Comparison of ENCODE assay signal across 1 cellular context in the genomic region with DNA sequence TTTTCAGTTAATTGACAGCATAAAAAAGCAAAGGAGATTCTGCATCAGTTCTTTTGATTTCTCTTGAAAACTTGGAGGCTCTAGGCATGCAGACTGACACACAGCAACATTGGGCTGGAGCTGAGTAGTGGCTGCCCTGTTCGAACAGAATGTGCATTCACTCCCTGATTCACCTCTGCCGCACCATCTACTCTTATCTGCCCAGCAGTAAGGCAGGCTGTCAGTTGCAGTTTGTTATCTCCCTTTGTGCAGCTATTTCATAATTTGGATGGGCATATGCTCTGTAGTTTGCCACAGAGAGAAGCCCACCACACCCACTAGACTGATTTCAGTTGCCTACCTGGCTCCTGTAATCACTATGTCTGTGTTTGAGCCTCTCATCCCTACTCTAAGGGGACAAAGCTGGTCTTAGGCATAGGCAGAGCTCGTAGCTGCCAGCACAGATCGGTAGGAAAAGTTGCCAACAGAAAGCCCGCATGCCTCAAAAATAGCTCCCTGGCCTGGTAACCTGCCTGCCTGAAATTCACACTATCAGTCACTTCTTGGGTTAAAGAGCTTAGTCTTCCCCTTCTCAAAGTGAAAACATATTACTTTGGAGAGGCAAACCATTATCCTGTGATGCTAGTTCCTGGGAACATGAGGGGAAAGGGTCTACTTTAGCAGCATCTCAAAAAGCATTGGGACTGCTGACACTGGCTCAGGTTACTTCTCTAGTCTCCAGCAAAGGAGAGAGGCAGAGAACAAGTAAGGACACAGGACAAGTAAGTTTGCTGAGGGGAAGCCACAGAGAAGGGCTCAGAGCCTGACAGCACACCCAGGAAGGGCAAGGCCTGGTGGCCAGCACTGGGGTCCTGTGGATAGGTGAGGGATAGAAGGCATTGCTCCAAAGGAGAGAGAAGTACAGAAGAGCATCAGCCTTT.
TF ChIP-seq lines count a peak whose summit lies in the region.

No MANE protein-coding gene starts in this region.

TF ChIP-seq in K562, 482 proteins besides CTCF, POLR2A, EP300 and RAD21 (continued from another document):
- TF ChIP-seq, protein P1, sequence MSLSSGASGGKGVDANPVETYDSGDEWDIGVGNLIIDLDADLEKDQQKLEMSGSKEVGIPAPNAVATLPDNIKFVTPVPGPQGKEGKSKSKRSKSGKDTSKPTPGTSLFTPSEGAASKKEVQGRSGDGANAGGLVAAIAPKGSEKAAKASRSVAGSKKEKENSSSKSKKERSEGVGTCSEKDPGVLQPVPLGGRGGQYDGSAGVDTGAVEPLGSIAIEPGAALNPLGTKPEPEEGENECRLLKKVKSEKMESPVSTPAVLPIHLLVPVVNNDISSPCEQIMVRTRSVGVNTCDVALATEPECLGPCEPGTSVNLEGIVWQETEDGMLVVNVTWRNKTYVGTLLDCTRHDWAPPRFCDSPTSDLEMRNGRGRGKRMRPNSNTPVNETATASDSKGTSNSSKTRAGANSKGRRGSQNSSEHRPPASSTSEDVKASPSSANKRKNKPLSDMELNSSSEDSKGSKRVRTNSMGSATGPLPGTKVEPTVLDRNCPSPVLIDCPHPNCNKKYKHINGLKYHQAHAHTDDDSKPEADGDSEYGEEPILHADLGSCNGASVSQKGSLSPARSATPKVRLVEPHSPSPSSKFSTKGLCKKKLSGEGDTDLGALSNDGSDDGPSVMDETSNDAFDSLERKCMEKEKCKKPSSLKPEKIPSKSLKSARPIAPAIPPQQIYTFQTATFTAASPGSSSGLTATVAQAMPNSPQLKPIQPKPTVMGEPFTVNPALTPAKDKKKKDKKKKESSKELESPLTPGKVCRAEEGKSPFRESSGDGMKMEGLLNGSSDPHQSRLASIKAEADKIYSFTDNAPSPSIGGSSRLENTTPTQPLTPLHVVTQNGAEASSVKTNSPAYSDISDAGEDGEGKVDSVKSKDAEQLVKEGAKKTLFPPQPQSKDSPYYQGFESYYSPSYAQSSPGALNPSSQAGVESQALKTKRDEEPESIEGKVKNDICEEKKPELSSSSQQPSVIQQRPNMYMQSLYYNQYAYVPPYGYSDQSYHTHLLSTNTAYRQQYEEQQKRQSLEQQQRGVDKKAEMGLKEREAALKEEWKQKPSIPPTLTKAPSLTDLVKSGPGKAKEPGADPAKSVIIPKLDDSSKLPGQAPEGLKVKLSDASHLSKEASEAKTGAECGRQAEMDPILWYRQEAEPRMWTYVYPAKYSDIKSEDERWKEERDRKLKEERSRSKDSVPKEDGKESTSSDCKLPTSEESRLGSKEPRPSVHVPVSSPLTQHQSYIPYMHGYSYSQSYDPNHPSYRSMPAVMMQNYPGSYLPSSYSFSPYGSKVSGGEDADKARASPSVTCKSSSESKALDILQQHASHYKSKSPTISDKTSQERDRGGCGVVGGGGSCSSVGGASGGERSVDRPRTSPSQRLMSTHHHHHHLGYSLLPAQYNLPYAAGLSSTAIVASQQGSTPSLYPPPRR (CRISPR knock-in tag; IDR thresholded peaks at IDR 0.05; ENCODE audit: borderline replicate concordance), result no peak
- TF ChIP-seq ZBTB17 (CRISPR knock-in tag; IDR thresholded peaks at IDR 0.05) (no peak), TAL1 (IDR thresholded peaks at IDR 0.05) (peak; percentile 57), KAT8 (IDR thresholded peaks at IDR 0.05; ENCODE audit: low read depth) (no peak), SIN3B (IDR thresholded peaks at IDR 0.05; ENCODE audit: low read depth) (no peak), ARID1B (IDR thresholded peaks at IDR 0.05) (peak; percentile 74), CEBPB (tag; IDR thresholded peaks at IDR 0.05) (0 out of 2 replicates have a peak, but pooled peaks have one; percentile 15), CBFA2T3 (IDR thresholded peaks at IDR 0.05) (peak; percentile 78), MYNN (IDR thresholded peaks at IDR 0.05) (peak; percentile 76; the same call in 1 of the 2 replicates), MYNN (CRISPR knock-in tag; IDR thresholded peaks at IDR 0.05) (no peak), TEAD4 (IDR thresholded peaks at IDR 0.05; ENCODE audit: low read length) (peak; percentile 78), TEAD4 (CRISPR knock-in tag; IDR thresholded peaks at IDR 0.05; ENCODE audit: borderline replicate concordance) (no peak), MEIS2 (IDR thresholded peaks at IDR 0.05; ENCODE audit: partially characterized antibody) (peak; percentile 23), SMARCA4 (IDR thresholded peaks at IDR 0.05) (peak; percentile 43; the same call in 1 of the 2 replicates), DPF2 (IDR thresholded peaks at IDR 0.05) (peak; percentile 50; the same call in 1 of the 2 replicates), NCOR1 (IDR thresholded peaks at IDR 0.05) (peak; percentile 38; the same call in 1 of the 2 replicates)
- TF ChIP-seq, protein P2, sequence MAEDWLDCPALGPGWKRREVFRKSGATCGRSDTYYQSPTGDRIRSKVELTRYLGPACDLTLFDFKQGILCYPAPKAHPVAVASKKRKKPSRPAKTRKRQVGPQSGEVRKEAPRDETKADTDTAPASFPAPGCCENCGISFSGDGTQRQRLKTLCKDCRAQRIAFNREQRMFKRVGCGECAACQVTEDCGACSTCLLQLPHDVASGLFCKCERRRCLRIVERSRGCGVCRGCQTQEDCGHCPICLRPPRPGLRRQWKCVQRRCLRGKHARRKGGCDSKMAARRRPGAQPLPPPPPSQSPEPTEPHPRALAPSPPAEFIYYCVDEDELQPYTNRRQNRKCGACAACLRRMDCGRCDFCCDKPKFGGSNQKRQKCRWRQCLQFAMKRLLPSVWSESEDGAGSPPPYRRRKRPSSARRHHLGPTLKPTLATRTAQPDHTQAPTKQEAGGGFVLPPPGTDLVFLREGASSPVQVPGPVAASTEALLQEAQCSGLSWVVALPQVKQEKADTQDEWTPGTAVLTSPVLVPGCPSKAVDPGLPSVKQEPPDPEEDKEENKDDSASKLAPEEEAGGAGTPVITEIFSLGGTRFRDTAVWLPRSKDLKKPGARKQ (CRISPR knock-in tag; IDR thresholded peaks at IDR 0.05), result no peak
- TF ChIP-seq, protein P3, sequence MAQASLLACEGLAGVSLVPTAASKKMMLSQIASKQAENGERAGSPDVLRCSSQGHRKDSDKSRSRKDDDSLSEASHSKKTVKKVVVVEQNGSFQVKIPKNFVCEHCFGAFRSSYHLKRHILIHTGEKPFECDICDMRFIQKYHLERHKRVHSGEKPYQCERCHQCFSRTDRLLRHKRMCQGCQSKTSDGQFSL (CRISPR knock-in tag; IDR thresholded peaks at IDR 0.05), result no peak
- TF ChIP-seq, protein P3 (tag; IDR thresholded peaks at IDR 0.05), result no peak
- TF ChIP-seq, protein P4, sequence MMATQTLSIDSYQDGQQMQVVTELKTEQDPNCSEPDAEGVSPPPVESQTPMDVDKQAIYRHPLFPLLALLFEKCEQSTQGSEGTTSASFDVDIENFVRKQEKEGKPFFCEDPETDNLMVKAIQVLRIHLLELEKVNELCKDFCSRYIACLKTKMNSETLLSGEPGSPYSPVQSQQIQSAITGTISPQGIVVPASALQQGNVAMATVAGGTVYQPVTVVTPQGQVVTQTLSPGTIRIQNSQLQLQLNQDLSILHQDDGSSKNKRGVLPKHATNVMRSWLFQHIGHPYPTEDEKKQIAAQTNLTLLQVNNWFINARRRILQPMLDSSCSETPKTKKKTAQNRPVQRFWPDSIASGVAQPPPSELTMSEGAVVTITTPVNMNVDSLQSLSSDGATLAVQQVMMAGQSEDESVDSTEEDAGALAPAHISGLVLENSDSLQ (IDR thresholded peaks at IDR 0.05), result peak; percentile 22; the same call in 1 of the 2 replicates
